ENCODE assay signal across 8 cellular contexts in the genomic region with DNA sequence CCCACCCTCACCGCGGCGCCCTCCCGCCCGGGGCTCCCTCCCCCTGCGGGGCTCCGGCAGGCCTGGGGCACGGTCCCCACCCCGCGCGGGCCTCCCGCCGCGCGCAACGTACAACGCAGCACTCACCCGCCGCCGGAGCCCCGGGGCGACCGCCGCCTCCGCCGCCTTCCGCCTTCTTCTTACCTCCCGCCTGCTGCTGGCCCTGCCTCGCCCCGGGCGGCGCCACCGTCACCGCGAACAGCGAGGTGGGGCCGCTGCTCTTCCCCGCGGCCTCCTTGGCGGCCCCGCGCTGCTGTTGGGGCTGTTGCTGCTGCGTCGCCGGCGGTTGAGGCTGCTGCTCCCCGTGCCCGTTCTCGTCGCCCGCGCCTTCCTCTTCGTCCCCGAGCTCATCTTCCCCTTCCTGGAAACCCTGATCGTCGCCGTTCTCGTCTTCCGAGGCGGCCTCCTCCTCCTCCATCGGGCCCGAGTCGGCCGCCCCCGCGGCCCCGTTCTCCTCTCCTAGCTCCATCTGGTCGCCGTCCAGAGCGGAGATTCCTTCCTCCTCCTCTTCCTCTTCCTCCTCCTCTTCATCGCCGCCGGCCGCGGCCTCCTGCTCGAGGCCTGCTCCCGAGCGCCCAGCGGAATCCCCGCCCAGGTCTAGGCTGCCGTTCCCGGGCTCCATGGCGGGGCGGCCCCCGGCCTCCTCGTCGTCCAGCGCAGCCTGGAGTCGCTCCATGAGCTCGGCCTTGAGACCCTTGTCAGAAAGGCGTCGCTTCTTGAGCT. TPM values are rescaled to one million over a fixed set of nuclear protein-coding genes. Genes with fewer than 3 reads are reported as not detected.
DNase-seq lines count a peak whose midpoint lies in the region; ATAC-seq and TF ChIP-seq lines count a peak whose summit lies in the region.

No MANE protein-coding gene starts in this region.

- H3K9me3 ChIP-seq in neuronal stem cell (replicated peaks in 1 of 2; ENCODE audit: control insufficient read depth in 2 of 2, insufficient read depth in 1 of 2, low read depth in 1 of 2, low read length in 2 of 2) = peaks cover 0 to 2% of the 10 kb centered on the region in 2 donors

- H3K79me1 ChIP-seq in neuronal stem cell (ENCODE audit: low read depth, low read length) = peaks cover 5% of the 10 kb centered on the region

- TF ChIP-seq CTCF in WTC11 (IDR thresholded peaks at IDR 0.05) = no peak
- no peak for TF ChIP-seq CTCF in type B pancreatic cell (conservative IDR thresholded peaks at IDR 0.05)

- H2BK5ac ChIP-seq in neuronal stem cell (ENCODE audit: low read length) = peak overlapping the region; percentile 99

- peak overlapping the region; percentile 99 to 100 for H3K4me3 ChIP-seq in neuronal stem cell (ENCODE audit: low read length in 2 of 2)

- H3K4me3 Mint-ChIP-seq in WTC11 (peak overlapping the region; percentile 87), type B pancreatic cell (peak overlapping the region; percentile 90)

- H3K36me3 Mint-ChIP-seq in WTC11 = peaks cover 45% of the 10 kb centered on the region
- H3K36me3 Mint-ChIP-seq in type B pancreatic cell = peaks cover 26% of the 10 kb centered on the region

- H3K27me3 Mint-ChIP-seq in WTC11 (ENCODE audit: low read depth) (no peaks in the 10 kb centered on the region), type B pancreatic cell (no peaks in the 10 kb centered on the region)

- DNase-seq in WTC11 (ENCODE audit: low spot score) (no peak), epithelial cell of prostate (ENCODE audit: low read depth, low spot score) (no peak), neuronal stem cell (ENCODE audit: low spot score) (no peak), type B pancreatic cell (ENCODE audit: extremely low spot score, unreplicated experiment) (peak; percentile 71), NCI-H1436 treated with DMSO at 0.1 percent for 48 hours (lab: John Stamatoyannopoulos, UW) (no peak), NCI-H1930 (lab: John Stamatoyannopoulos, UW) (no peak)

- H3K4me2 ChIP-seq in neuronal stem cell (ENCODE audit: insufficient read depth, low read length, poor library complexity, severe bottlenecking) = peak overlapping the region; percentile 32

- no CpG with 5 or more reads among the region's 92 CpGs for WGBS in neuronal stem cell (ENCODE audit: extremely low coverage in 2 of 2, insufficient read length in 2 of 2, insufficient replicate concordance in 1 of 2), 2 donors

- POLR2A ChIA-PET in WTC11 (lab: Charles Lee) = interaction anchor here (0.5 to 5.4 kb wide), 9 partner anchors 11 to 179 kb away, joined by 3 to 37 read pairs (median 3); a partner anchor contains a TSS

- peak overlapping the region; percentile 100 for H3K23ac ChIP-seq in neuronal stem cell (ENCODE audit: low read depth, low read length, poor library complexity)

- H2AK5ac ChIP-seq in neuronal stem cell (ENCODE audit: low read depth, low read length) = peak overlapping the region; percentile 96

- peak overlapping the region; percentile 92 for H3K27ac Mint-ChIP-seq in WTC11
- H3K27ac Mint-ChIP-seq in type B pancreatic cell = peak overlapping the region; percentile 95

- peak overlapping the region; percentile 98 for H2BK15ac ChIP-seq in neuronal stem cell (ENCODE audit: low read length)

- CTCF ChIA-PET in WTC11 (lab: Charles Lee) = interaction anchor here (0.5 to 5.5 kb wide), 5 partner anchors 49 to 178 kb away, joined by 3 to 37 read pairs (median 4); no protein-coding TSS in a partner anchor

- no peaks in the 10 kb centered on the region for H3K27me3 ChIP-seq in neuronal stem cell (ENCODE audit: control insufficient read depth in 3 of 3, insufficient read depth in 3 of 3, low read depth in 1 of 3, low read length in 3 of 3)

- peak overlapping the region; percentile 100 for H3K9ac ChIP-seq in neuronal stem cell (ENCODE audit: low read depth, low read length, poor library complexity)

- TF ChIP-seq POLR2A in GM18951 (IDR thresholded peaks at IDR 0.05; ENCODE audit: extremely low read depth, insufficient read depth, insufficient read length) = peak; percentile 24

- H2BK120ac ChIP-seq in neuronal stem cell (ENCODE audit: low read depth, low read length) = peak overlapping the region; percentile 57

- peak overlapping the region; percentile 99 for H3K14ac ChIP-seq in neuronal stem cell (ENCODE audit: low read length)

- H3K4me1 ChIP-seq in neuronal stem cell (ENCODE audit: control insufficient read depth in 2 of 2, insufficient read depth in 1 of 2, low read depth in 1 of 2, low read length in 2 of 2) = peaks cover 7 to 28% of the 10 kb centered on the region in 2 donors

- H3K27ac ChIP-seq in epithelial cell of prostate (peak overlapping the region; percentile 97), neuronal stem cell (replicated peaks; ENCODE audit: low read length) (peak overlapping the region; percentile 97)

- H4K8ac ChIP-seq in neuronal stem cell (ENCODE audit: low read depth, low read length) = peak overlapping the region; percentile 78

- H3K4me1 Mint-ChIP-seq in WTC11 = peaks cover 49% of the 10 kb centered on the region
- H3K4me1 Mint-ChIP-seq in type B pancreatic cell (ENCODE audit: unreplicated experiment) = peaks cover 30% of the 10 kb centered on the region

- H3K4ac ChIP-seq in neuronal stem cell (ENCODE audit: low read length) = peak overlapping the region; percentile 32

- H3K36me3 ChIP-seq in neuronal stem cell (replicated peaks in 1 of 2; ENCODE audit: control insufficient read depth in 2 of 2, insufficient read depth in 2 of 2, low read length in 2 of 2) = peaks cover 11 to 44% of the 10 kb centered on the region in 2 donors

- H4K91ac ChIP-seq in neuronal stem cell (ENCODE audit: low read depth, low read length, poor library complexity) = peak overlapping the region; percentile 93

- H2AFZ ChIP-seq in neuronal stem cell (ENCODE audit: low read length) = peak overlapping the region; percentile 69

- H3K9me3 Mint-ChIP-seq in WTC11 (no peaks in the 10 kb centered on the region), type B pancreatic cell (no peaks in the 10 kb centered on the region)

- in situ Hi-C loops in GM18951 (cut with MboI; ENCODE audit: low sequenced_read_pairs, unreplicated experiment) = loop anchor here (25.0 kb wide), 1 partner anchor 174 kb away; no protein-coding TSS in a partner anchor

- peak; percentile 7 for ATAC-seq in HG03039 (IDR thresholded peaks at IDR 0.05; ENCODE audit: unreplicated experiment)
- no peak for ATAC-seq in WTC11

- H3K18ac ChIP-seq in neuronal stem cell (ENCODE audit: low read length) = peak overlapping the region; percentile 97

- H2BK12ac ChIP-seq in neuronal stem cell (ENCODE audit: low read length) = no peak overlapping the region

TF ChIP-seq in WTC11, 78 proteins besides CTCF, POLR2A, EP300 and RAD21 (continues in another document):
- TF ChIP-seq, protein P1, sequence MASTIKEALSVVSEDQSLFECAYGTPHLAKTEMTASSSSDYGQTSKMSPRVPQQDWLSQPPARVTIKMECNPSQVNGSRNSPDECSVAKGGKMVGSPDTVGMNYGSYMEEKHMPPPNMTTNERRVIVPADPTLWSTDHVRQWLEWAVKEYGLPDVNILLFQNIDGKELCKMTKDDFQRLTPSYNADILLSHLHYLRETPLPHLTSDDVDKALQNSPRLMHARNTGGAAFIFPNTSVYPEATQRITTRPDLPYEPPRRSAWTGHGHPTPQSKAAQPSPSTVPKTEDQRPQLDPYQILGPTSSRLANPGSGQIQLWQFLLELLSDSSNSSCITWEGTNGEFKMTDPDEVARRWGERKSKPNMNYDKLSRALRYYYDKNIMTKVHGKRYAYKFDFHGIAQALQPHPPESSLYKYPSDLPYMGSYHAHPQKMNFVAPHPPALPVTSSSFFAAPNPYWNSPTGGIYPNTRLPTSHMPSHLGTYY (CRISPR knock-in tag; IDR thresholded peaks at IDR 0.05) = no peak
- 0 out of 2 replicates have a peak, but pooled peaks have one; percentile 5 for TF ChIP-seq ZNF317 (CRISPR knock-in tag; IDR thresholded peaks at IDR 0.05; ENCODE audit: borderline replicate concordance, low read depth)
- TF ChIP-seq, protein P2, sequence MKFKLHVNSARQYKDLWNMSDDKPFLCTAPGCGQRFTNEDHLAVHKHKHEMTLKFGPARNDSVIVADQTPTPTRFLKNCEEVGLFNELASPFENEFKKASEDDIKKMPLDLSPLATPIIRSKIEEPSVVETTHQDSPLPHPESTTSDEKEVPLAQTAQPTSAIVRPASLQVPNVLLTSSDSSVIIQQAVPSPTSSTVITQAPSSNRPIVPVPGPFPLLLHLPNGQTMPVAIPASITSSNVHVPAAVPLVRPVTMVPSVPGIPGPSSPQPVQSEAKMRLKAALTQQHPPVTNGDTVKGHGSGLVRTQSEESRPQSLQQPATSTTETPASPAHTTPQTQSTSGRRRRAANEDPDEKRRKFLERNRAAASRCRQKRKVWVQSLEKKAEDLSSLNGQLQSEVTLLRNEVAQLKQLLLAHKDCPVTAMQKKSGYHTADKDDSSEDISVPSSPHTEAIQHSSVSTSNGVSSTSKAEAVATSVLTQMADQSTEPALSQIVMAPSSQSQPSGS (CRISPR knock-in tag; IDR thresholded peaks at IDR 0.05; ENCODE audit: borderline replicate concordance, low read depth) = no peak
- TF ChIP-seq, protein P3, sequence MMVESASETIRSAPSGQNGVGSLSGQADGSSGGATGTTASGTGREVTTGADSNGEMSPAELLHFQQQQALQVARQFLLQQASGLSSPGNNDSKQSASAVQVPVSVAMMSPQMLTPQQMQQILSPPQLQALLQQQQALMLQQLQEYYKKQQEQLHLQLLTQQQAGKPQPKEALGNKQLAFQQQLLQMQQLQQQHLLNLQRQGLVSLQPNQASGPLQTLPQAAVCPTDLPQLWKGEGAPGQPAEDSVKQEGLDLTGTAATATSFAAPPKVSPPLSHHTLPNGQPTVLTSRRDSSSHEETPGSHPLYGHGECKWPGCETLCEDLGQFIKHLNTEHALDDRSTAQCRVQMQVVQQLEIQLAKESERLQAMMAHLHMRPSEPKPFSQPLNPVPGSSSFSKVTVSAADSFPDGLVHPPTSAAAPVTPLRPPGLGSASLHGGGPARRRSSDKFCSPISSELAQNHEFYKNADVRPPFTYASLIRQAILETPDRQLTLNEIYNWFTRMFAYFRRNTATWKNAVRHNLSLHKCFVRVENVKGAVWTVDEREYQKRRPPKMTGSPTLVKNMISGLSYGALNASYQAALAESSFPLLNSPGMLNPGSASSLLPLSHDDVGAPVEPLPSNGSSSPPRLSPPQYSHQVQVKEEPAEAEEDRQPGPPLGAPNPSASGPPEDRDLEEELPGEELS (CRISPR knock-in tag; IDR thresholded peaks at IDR 0.05) = 0 out of 2 replicates have a peak, but pooled peaks have one; percentile 0
- TF ChIP-seq, protein P4, sequence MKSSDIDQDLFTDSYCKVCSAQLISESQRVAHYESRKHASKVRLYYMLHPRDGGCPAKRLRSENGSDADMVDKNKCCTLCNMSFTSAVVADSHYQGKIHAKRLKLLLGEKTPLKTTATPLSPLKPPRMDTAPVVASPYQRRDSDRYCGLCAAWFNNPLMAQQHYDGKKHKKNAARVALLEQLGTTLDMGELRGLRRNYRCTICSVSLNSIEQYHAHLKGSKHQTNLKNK (CRISPR knock-in tag; IDR thresholded peaks at IDR 0.05) = no peak

RNA-seq across cellular contexts. Expression of a gene that starts 0.7 kb away (rescaled TPM):
- total RNA-seq in WTC11 (2021) (477 to 536 TPM (median 477 TPM) in 3 replicates), type B pancreatic cell (ENCODE audit: low replicate concordance) (328 and 485 TPM in 2 replicates)
- polyA plus RNA-seq in neuronal stem cell (2013, experiment 1 of 2) = 302 TPM
- 312 TPM for polyA plus RNA-seq in neuronal stem cell (2013, experiment 2 of 2)

RNA-seq across cellular contexts. Expression of a gene that starts 28.2 kb away (rescaled TPM):
- total RNA-seq in WTC11 (2021) = 33.1 to 37.6 TPM (median 36.4 TPM) in 3 replicates
- polyA plus RNA-seq in neuronal stem cell (2013, experiment 1 of 2) = 32.4 TPM
- 32.4 TPM for polyA plus RNA-seq in neuronal stem cell (2013, experiment 2 of 2)
- total RNA-seq in type B pancreatic cell (ENCODE audit: low replicate concordance) = 22.7 TPM in 2 replicates
